7 cellular contexts compared by ENCODE assay signal in the genomic region with DNA sequence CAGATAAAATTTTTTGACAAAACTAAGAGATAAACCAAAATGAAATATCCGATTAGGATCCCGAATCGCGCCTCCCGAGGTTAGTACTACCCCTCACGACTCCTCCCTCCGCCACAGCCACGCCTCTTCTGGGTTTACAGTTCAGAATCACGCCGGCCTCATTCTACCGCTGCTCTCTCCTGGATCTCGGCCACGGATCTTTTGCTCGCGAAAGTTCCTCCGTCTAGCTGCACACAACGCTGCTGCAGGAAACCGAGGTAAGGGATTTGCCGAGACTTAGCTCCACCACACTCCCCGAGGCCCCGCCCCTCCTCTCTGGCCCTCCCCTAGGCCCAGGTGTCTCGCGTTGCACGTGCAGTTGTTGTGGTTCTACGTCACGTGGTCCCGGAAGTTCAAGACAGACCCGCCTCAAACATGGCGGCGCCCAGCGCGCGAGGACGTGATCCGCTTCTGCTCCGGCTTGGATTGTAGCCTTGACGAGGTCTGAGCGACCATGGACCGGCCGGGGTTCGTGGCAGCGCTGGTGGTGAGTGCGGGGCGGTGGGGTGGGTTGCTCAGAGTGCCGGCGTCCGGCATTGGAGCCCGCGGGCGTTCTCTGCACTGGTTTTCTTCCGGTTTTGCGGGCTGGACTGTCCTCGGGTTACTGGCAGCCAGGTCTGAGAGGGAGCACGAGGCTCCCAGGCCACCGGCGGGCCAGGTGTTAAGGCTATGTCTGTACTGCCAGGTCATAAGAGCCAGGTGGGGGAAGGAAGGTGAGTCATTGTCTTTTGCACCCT. TPM values are rescaled to one million over a fixed set of nuclear protein-coding genes. Genes with fewer than 3 reads are reported as not detected.
DNase-seq lines count a peak whose midpoint lies in the region; ATAC-seq, FAIRE-seq and TF ChIP-seq lines count a peak whose summit lies in the region.

TSS of gene SLC25A26 (plus strand) at position 400 of the 776 bp plus-strand sequence. CDS start at position 494, 94 bp downstream.

- DNase-seq in GM18507 (ENCODE audit: extremely low spot score, insufficient read length, low read depth) (peak; percentile 97), NCI-H2029 treated with DMSO at 0.1 percent for 48 hours (lab: John Stamatoyannopoulos, UW) (peak; percentile 68), T-helper 9 cell (peak; percentile 98), astrocyte of the cerebellum (ENCODE audit: low read depth) (peak; percentile 96), hepatic stellate cell (ENCODE audit: low spot score) (peak; percentile 91), renal cortical epithelial cell (ENCODE audit: low read depth) (peak; percentile 95)

- in situ Hi-C loops in astrocyte of the cerebellum (cut with HindIII; ENCODE audit: low sequenced_read_pairs) = no loop called here

- no peak for TF ChIP-seq CTCF in astrocyte of the cerebellum (IDR thresholded peaks at IDR 0.05; ENCODE audit: low read depth, low read length, missing control alignments)

- H3K4me3 ChIP-seq in astrocyte of the cerebellum (ENCODE audit: low read depth, low read length) = peak within 1 kb of the TSS; percentile 75

- ATAC-seq in HG02981 (IDR thresholded peaks at IDR 0.05; ENCODE audit: unreplicated experiment) = peak; percentile 98

- FAIRE-seq in GM18507 (lab: Jason Lieb, UNC) = peak; percentile 98

RNA-seq across cellular contexts. Expression of gene SLC25A26, which starts in this region (rescaled TPM):
- total RNA-seq in renal cortical epithelial cell = 20.7 and 26.0 TPM in 2 replicates

Comparison
In these comparisons a context has a peak if more than half of its experiments do, and no peak if none do; other contexts are left out.
1. Peak in every context shown above with its lines: DNase-seq, ATAC-seq and H3K4me3 ChIP-seq.